11 cellular contexts compared by ENCODE assay signal in the genomic region with DNA sequence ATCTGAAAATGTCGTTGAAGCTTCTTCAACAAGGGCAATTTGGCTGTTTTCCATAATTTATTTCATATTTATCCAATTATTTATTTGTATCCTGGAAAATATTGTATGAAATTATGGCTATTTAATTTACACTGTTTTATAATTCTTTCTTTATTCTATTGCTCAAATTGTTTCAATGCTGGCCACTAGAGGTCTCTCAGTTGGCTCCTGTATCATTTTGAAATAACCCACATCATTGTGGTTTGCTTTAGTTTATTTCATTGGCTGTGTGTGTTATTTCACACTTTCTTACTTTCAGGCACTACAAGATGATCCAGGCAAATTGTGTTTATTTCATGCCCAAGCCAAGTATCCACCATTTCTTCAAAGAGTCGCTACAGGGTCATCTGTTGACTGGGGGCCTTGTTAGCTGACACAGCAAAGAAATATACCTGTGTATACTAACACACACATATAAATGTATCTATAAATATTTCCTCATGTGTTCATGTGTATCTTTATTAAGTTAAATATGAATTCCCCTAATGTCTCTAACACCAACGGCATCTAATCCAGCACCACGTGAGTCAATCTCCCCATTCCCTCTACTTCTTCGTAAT.
A peak's percentile ranks its signal among the peaks of the same experiment; 100 is the strongest.
DNase-seq lines count a peak whose midpoint lies in the region; ATAC-seq, FAIRE-seq and TF ChIP-seq lines count a peak whose summit lies in the region.
"Had no signal": no experiment of that assay in that cellular context is flagged by ENCODE, and none has a peak within 500 bp of the region (broad histone marks: within the 10 kb centered on the region; RNA-seq: fewer than 3 reads in every experiment).

No MANE protein-coding gene starts in this region.

- FAIRE-seq in TTC549 (lab: Jason Lieb, UNC) = peak; percentile 41

- 12 to 18% methylated on average over 5 of the region's 5 CpGs for WGBS in GM23248 (ENCODE audit: low coverage in 1 of 2, low lambda C conversion rate in 2 of 2, missing lambda C conversion rate in 2 of 2), 2 experiments
- 66 to 67% methylated on average over 5 of the region's 5 CpGs for WGBS in esophagus squamous epithelium, 2 donors

- in situ Hi-C loops in ACHN (cut with HindIII; ENCODE audit: low pct_ligation_motif_present, low pct_unique_long_range_greater_than_20kb, low sequenced_read_pairs) = no loop called here
- in situ Hi-C loops in GM23248 (cut with MboI) = no loop called here

- H3K4me1 ChIP-seq in GM23248 (ENCODE audit: insufficient read depth) = no peaks in the 10 kb centered on the region
- no peaks in the 10 kb centered on the region for H3K4me1 ChIP-seq in esophagus squamous epithelium

- no peaks in the 10 kb centered on the region for H3F3A ChIP-seq in GM23248 (ENCODE audit: insufficient read depth)

- ATAC-seq in HG02763 (IDR thresholded peaks at IDR 0.05; ENCODE audit: unreplicated experiment) = no peak
- ATAC-seq: natural killer cell treated with Interleukin-12 subunit alpha and Interleukin-12 subunit beta and Interleukin-15 and Interleukin-18, amount 100 ng/mL, for 72 hours; WTC11 had no signal

- H3K4me3 ChIP-seq in GM23248 = no peak overlapping the region
- no peak overlapping the region for H3K4me3 ChIP-seq in esophagus squamous epithelium
- H3K4me3 ChIP-seq: coronary artery had no signal

- no peaks in the 10 kb centered on the region for H3K9me2 ChIP-seq in GM23248 (ENCODE audit: insufficient read depth)

- H3K36me3 ChIP-seq in GM23248 (ENCODE audit: low read depth) = no peaks in the 10 kb centered on the region
- no peaks in the 10 kb centered on the region for H3K36me3 ChIP-seq in esophagus squamous epithelium

- no peak for TF ChIP-seq POLR2A in esophagus squamous epithelium (IDR thresholded peaks at IDR 0.05)

- no peak overlapping the region for H2AFZ ChIP-seq in GM23248

- H3K79me2 ChIP-seq in GM23248 (ENCODE audit: insufficient read depth) = no peaks in the 10 kb centered on the region

- H3K9ac ChIP-seq in GM23248 = no peak overlapping the region

- H3K27me3 ChIP-seq in GM23248 (replicated peaks; ENCODE audit: insufficient read depth) (no peaks in the 10 kb centered on the region), esophagus squamous epithelium (no peaks in the 10 kb centered on the region)

- H3K27ac ChIP-seq in GM23248 (no peak overlapping the region), esophagus squamous epithelium (no peak overlapping the region)
- H3K27ac ChIP-seq: coronary artery had no signal

- H3K4me2 ChIP-seq in GM23248 (ENCODE audit: unreplicated experiment) = no peak overlapping the region

- DNase-seq in ACHN (peak; percentile 4), GM23248 (peak; percentile 51), iris pigment epithelial cell (ENCODE audit: low read depth) (peak; percentile 28), esophagus squamous epithelium (lab: John Stamatoyannopoulos, UW) (no peak), NCI-H2227 (lab: John Stamatoyannopoulos, UW; ENCODE audit: unreplicated experiment) (no peak), NCI-H1436 (lab: John Stamatoyannopoulos, UW) (no peak)

- H3K9me3 ChIP-seq in GM23248 (ENCODE audit: low read depth) = no peaks in the 10 kb centered on the region
- no peaks in the 10 kb centered on the region for H3K9me3 ChIP-seq in esophagus squamous epithelium

- no peaks in the 10 kb centered on the region for H4K20me1 ChIP-seq in GM23248 (ENCODE audit: insufficient read depth)

- TF ChIP-seq CTCF in esophagus squamous epithelium (IDR thresholded peaks at IDR 0.05) = peak in 2 of 6 experiments; percentile 11 to 25

- intact Hi-C loops in esophagus squamous epithelium (cut with DNase I) = no loop called here

Comparison
In these comparisons a context has a peak if more than half of its experiments do, and no peak if none do; other contexts are left out.
1. DNase-seq: peak in ACHN (single experiment), GM23248 (single experiment) and iris pigment epithelial cell (single experiment); none in esophagus squamous epithelium (single experiment), NCI-H2227 (single experiment) and NCI-H1436 (single experiment).